In the genomic region with DNA sequence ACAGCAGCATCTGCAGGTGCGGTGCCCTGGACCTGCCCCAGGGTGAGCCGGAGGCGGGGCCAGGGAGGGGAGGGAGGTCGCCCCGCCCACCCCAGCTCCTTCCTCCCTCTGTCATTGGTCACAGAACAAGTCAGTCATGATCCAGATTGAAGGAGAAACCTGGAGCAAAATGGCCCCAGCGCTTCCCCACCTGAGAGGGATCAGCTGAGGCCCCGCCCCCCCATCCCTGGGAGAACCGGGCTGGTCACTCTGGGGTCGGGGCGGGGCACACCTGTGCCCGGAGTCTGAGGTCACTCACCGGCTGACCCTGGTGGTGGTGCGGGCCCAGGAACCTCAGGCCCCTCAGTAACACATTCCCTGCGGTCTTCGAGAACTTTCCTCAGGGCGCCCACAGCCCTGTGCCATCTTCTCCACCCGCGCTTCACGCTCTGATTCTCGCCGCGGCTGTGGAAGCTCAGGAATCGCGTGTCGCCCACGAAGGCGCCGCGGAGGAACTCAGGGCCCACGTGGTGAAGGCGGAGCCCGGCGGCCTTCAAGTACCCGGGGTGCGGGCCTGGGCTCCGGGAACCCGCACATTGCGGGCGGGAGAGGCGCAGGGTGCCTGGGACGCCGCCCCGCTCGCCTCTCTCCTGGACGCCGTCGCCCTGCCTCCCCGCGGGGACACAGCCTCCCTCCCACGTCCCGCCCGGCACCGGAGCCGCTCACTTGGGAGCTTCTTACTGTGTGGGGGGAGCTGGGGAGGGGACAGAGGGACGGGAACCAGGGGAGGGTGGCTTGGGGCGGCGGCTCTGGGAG, we compare ENCODE assay signal across 8 cellular contexts. TPM values are rescaled to one million over a fixed set of nuclear protein-coding genes. Genes with fewer than 3 reads are reported as not detected.
DNase-seq lines count a peak whose midpoint lies in the region; ATAC-seq and TF ChIP-seq lines count a peak whose summit lies in the region.

No MANE protein-coding gene starts in this region.

- no peak for DNase-seq in HEK293T (ENCODE audit: extremely low spot score)
- DNase-seq in activated CD4-positive, alpha-beta T cell treated with anti-CD3 and anti-CD28 coated beads, Interleukin-2, amount 50 U/mL, for 24 hours (ENCODE audit: low read depth in 1 of 2, low spot score in 1 of 2), result peak; percentile 43 to 50
- DNase-seq in endodermal cell, result peak; percentile 83
- DNase-seq in prostate gland (ENCODE audit: low spot score), result peak; percentile 76
- peak; percentile 92 for DNase-seq in upper lobe of right lung
- DNase-seq in Caco-2, result no peak
- DNase-seq in NCI-H1092 treated with DMSO at 0.1 percent for 48 hours (lab: John Stamatoyannopoulos, UW), result no peak

- H3K27me3 ChIP-seq in endodermal cell (ENCODE audit: control insufficient read depth, insufficient read depth, low read length, poor library complexity, severe bottlenecking), result peaks cover 55% of the 10 kb centered on the region
- no peaks in the 10 kb centered on the region for H3K27me3 ChIP-seq in prostate gland (replicated peaks; ENCODE audit: insufficient read depth)
- peaks cover 23% of the 10 kb centered on the region for H3K27me3 ChIP-seq in upper lobe of right lung
- H3K27me3 ChIP-seq in Caco-2 (replicated peaks; ENCODE audit: control insufficient read depth, insufficient read depth, low read length), result no peaks in the 10 kb centered on the region; the same call in 1 of the 2 replicates

- H3K9me3 Mint-ChIP-seq in endodermal cell (no peaks in the 10 kb centered on the region), Caco-2 (ENCODE audit: unreplicated experiment) (no peaks in the 10 kb centered on the region)

- H3K4me3 ChIP-seq in endodermal cell (ENCODE audit: low read length) (no peak overlapping the region), prostate gland (peak overlapping the region; percentile 31 to 39), upper lobe of right lung (peak overlapping the region; percentile 56), Caco-2 (ENCODE audit: low read depth, low read length) (no peak overlapping the region)

- 38 to 51% methylated on average over 23 to 57 of the region's 57 CpGs for WGBS in endodermal cell (ENCODE audit: insufficient coverage in 1 of 2, insufficient read length in 1 of 2), 2 experiments
- WGBS in prostate gland, result 2% methylated on average over 52 of the region's 57 CpGs

- TF ChIP-seq CTCF in endodermal cell (conservative IDR thresholded peaks at IDR 0.05) (no peak), prostate gland (IDR thresholded peaks at IDR 0.05) (no peak), upper lobe of right lung (IDR thresholded peaks at IDR 0.05) (no peak), Caco-2 (IDR thresholded peaks at IDR 0.05; ENCODE audit: insufficient read depth in 1 of 2, low read depth in 1 of 2, low read length in 1 of 2, severe bottlenecking in 1 of 2, unreplicated experiment in 1 of 2) (no peak)

- H3K27me3 Mint-ChIP-seq in endodermal cell (ENCODE audit: insufficient read depth), result peaks cover 35% of the 10 kb centered on the region
- H3K27me3 Mint-ChIP-seq in Caco-2 (ENCODE audit: insufficient read depth, unreplicated experiment), result peaks cover 4% of the 10 kb centered on the region

- H3K9ac ChIP-seq in endodermal cell (ENCODE audit: extremely low read depth, low read length, poor library complexity, severe bottlenecking), result no peak overlapping the region

- H3K4me3 Mint-ChIP-seq in endodermal cell, result peak overlapping the region; percentile 57
- no peak overlapping the region for H3K4me3 Mint-ChIP-seq in Caco-2 (ENCODE audit: unreplicated experiment)

- H3K9me3 ChIP-seq in endodermal cell (ENCODE audit: control insufficient read depth, low read length) (no peaks in the 10 kb centered on the region), prostate gland (no peaks in the 10 kb centered on the region), upper lobe of right lung (no peaks in the 10 kb centered on the region), Caco-2 (no peaks in the 10 kb centered on the region)

- H3K27ac Mint-ChIP-seq in endodermal cell, result no peak overlapping the region
- no peak overlapping the region for H3K27ac Mint-ChIP-seq in Caco-2 (ENCODE audit: unreplicated experiment)

- no peaks in the 10 kb centered on the region for H3K36me3 ChIP-seq in endodermal cell (ENCODE audit: control insufficient read depth, insufficient read depth, low read length)
- H3K36me3 ChIP-seq in prostate gland, result no peaks in the 10 kb centered on the region
- no peaks in the 10 kb centered on the region for H3K36me3 ChIP-seq in upper lobe of right lung
- no peaks in the 10 kb centered on the region for H3K36me3 ChIP-seq in Caco-2 (ENCODE audit: control insufficient read depth, insufficient read depth, low read length)

- POLR2A ChIA-PET in HEK293T (lab: Yijun Ruan, JAX) (no interaction called here), Caco-2 (lab: Charles Lee) (no interaction called here)

- H3K36me3 Mint-ChIP-seq in endodermal cell (ENCODE audit: low read depth), result no peaks in the 10 kb centered on the region
- H3K36me3 Mint-ChIP-seq in Caco-2 (ENCODE audit: insufficient read depth, unreplicated experiment), result no peaks in the 10 kb centered on the region

- no peak for TF ChIP-seq POLR2A in prostate gland (IDR thresholded peaks at IDR 0.05)

- peak; percentile 95 for ATAC-seq in upper lobe of right lung
- no peak for ATAC-seq in GM18858 (IDR thresholded peaks at IDR 0.05; ENCODE audit: unreplicated experiment)

- CTCF ChIA-PET in HEK293T (lab: Yijun Ruan, JAX), result interaction anchor here (0.6 kb wide), 1 partner anchor 467 kb away, joined by 3 read pairs; no protein-coding TSS in a partner anchor
- CTCF ChIA-PET in Caco-2 (lab: Charles Lee), result no interaction called here

- H3K4me1 ChIP-seq in endodermal cell (ENCODE audit: control insufficient read depth, insufficient read depth, low read length) (no peaks in the 10 kb centered on the region), prostate gland (replicated peaks) (no peaks in the 10 kb centered on the region), upper lobe of right lung (peaks cover 16% of the 10 kb centered on the region), Caco-2 (no peaks in the 10 kb centered on the region)

- intact Hi-C loops in prostate gland (cut with DNase I), result no loop called here
- intact Hi-C loops in upper lobe of right lung (cut with DNase I), result no loop called here
- intact Hi-C loops in Caco-2 (cut with micrococcal nuclease; ENCODE audit: unreplicated experiment), result no loop called here

- no peak overlapping the region for H3K27ac ChIP-seq in endodermal cell (ENCODE audit: low read depth, low read length)
- H3K27ac ChIP-seq in prostate gland, result peak overlapping the region in 1 of 2 donors; percentile 27
- peak overlapping the region; percentile 36 for H3K27ac ChIP-seq in upper lobe of right lung

- no peaks in the 10 kb centered on the region for H3K4me1 Mint-ChIP-seq in endodermal cell
- H3K4me1 Mint-ChIP-seq in Caco-2 (ENCODE audit: low read depth, unreplicated experiment), result no peaks in the 10 kb centered on the region

- BruUV-seq in Caco-2 (replicated peaks; lab: Mats Ljungman, UMichigan), result no TSS peak

TF ChIP-seq in HEK293T, 16 proteins besides CTCF, POLR2A, EP300 and RAD21:
- no peak for TF ChIP-seq L3MBTL2 (conservative IDR thresholded peaks at IDR 0.05)
- TF ChIP-seq, protein P1, sequence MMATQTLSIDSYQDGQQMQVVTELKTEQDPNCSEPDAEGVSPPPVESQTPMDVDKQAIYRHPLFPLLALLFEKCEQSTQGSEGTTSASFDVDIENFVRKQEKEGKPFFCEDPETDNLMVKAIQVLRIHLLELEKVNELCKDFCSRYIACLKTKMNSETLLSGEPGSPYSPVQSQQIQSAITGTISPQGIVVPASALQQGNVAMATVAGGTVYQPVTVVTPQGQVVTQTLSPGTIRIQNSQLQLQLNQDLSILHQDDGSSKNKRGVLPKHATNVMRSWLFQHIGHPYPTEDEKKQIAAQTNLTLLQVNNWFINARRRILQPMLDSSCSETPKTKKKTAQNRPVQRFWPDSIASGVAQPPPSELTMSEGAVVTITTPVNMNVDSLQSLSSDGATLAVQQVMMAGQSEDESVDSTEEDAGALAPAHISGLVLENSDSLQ (IDR thresholded peaks at IDR 0.05), result peak; percentile 45

RNA-seq across cellular contexts. Expression of a gene that starts 36.4 kb away (rescaled TPM):
- 100 to 1,000 TPM; 248 to 442 TPM for total RNA-seq in endodermal cell
- polyA plus RNA-seq in endodermal cell (2013, experiment 1 of 2), result 108 TPM
- 92.0 TPM for polyA plus RNA-seq in endodermal cell (2013, experiment 2 of 2)
- total RNA-seq in prostate gland, result 100 to 1,000 TPM; 272 to 682 TPM
- total RNA-seq in upper lobe of right lung, result 1,073 TPM
- 143 and 149 TPM in 2 replicates for total RNA-seq in Caco-2 (2022)

RNA-seq across cellular contexts. Expression of a gene that starts 48.7 kb away (rescaled TPM):
- total RNA-seq in endodermal cell, result 1,000 to 10,000 TPM in 1 of 2 donors, 100 to 1,000 TPM in 1; 194 to 1,067 TPM
- polyA plus RNA-seq in endodermal cell (2013, experiment 1 of 2), result 75.8 TPM
- polyA plus RNA-seq in endodermal cell (2013, experiment 2 of 2), result 63.2 TPM
- 100 to 1,000 TPM; 846 to 899 TPM for total RNA-seq in prostate gland
- 2,632 TPM for total RNA-seq in upper lobe of right lung
- 40.9 and 41.9 TPM in 2 replicates for total RNA-seq in Caco-2 (2022)

Comparison
In these comparisons a context has a peak if more than half of its experiments do, and no peak if none do; other contexts are left out.
1. DNase-seq: peak in activated CD4-positive, alpha-beta T cell treated with anti-CD3 and anti-CD28 coated beads, Interleukin-2, amount 50 U/mL, for 24 hours (2 of 2), endodermal cell (single experiment), prostate gland (single experiment) and upper lobe of right lung (single experiment); none in HEK293T (single experiment), Caco-2 (0 of 2) and NCI-H1092 treated with DMSO at 0.1 percent for 48 hours (single experiment).
2. H3K4me3 ChIP-seq: peak in prostate gland (2 of 2) and upper lobe of right lung (single experiment); none in endodermal cell (single experiment) and Caco-2 (single experiment).